ENCODE assay signal across 22 cellular contexts in genomic region chr4:186039697-186040096, GRCh38. TPM values are rescaled to one million over a fixed set of nuclear protein-coding genes. Genes with fewer than 3 reads are reported as not detected.
A peak's percentile ranks its signal among the peaks of the same experiment; 100 is the strongest.
DNase-seq lines count a peak whose midpoint lies in the region; FAIRE-seq and TF ChIP-seq lines count a peak whose summit lies in the region.
"Had no signal": no experiment of that assay in that cellular context is flagged by ENCODE, and none has a peak within 500 bp of the region (broad histone marks: within the 10 kb centered on the region; RNA-seq: fewer than 3 reads in every experiment).

No MANE protein-coding gene starts in this region.

- no peaks in the 10 kb centered on the region for H3K27me3 ChIP-seq in trophoblast cell (ENCODE audit: insufficient read depth, low read length)
- H3K27me3 ChIP-seq: BLaER1 treated with 17β-estradiol and CSF1 and Interleukin-3, amounts not matched to agents 10 nM and 100 nM; brain microvascular endothelial cell had no signal

- no peak overlapping the region for H4K8ac ChIP-seq in trophoblast cell (ENCODE audit: low read depth, low read length)

- H3K4me1 ChIP-seq in trophoblast cell (ENCODE audit: control insufficient read depth in 1 of 2, insufficient read depth in 2 of 2, low read length in 2 of 2) = peaks cover 3% of the 10 kb centered on the region in 2 experiments
- H3K4me1 ChIP-seq: BLaER1 treated with 17β-estradiol and CSF1 and Interleukin-3, amounts not matched to agents 10 nM and 100 nM; parathyroid adenoma; SJSA1 had no signal

- no peak overlapping the region for H4K12ac ChIP-seq in trophoblast cell (ENCODE audit: low read depth, low read length)

- H2AFZ ChIP-seq in trophoblast cell (ENCODE audit: insufficient read depth, low read length, poor library complexity) = no peak overlapping the region
- H2AFZ ChIP-seq: parathyroid adenoma had no signal

- peak; percentile 37 for DNase-seq in DMS53 (lab: John Stamatoyannopoulos, UW)
- no peak for DNase-seq in DMS53 treated with DMSO at 0.1 percent for 48 hours (lab: John Stamatoyannopoulos, UW; ENCODE audit: unreplicated experiment)
- DNase-seq in ELF-1 (ENCODE audit: low read depth, low spot score) = peak; percentile 26
- DNase-seq in fibroblast of the aortic adventitia (ENCODE audit: low read depth) = peak; percentile 26
- DNase-seq in trophoblast cell = peak in 1 of 2 donors; percentile 31
- DNase-seq in stimulated activated CD4-positive, alpha-beta T cell treated with anti-CD3 and anti-CD28 coated beads, Interleukin-4, amount 100 ng/mL, for 24 hours = no peak
- DNase-seq in NCI-H146 (lab: John Stamatoyannopoulos, UW) = no peak
- no peak for DNase-seq in RCC 7860 (ENCODE audit: low spot score)
- DNase-seq: 8988T; activated naive CD8-positive, alpha-beta T cell treated with anti-CD3 and anti-CD28 coated beads for 36 hours; brain microvascular endothelial cell; GOT3; naive B cell; NCI-H1694; NCI-H446; stimulated activated CD4-positive, alpha-beta T cell treated with anti-CD3 and anti-CD28 coated beads, Interleukin-2, amount 100 ng/mL, for 48 hours had no signal

- H3K4me2 ChIP-seq in trophoblast cell (ENCODE audit: low read length) = peak overlapping the region; percentile 8
- H3K4me2 ChIP-seq: BLaER1 treated with 17β-estradiol and CSF1 and Interleukin-3, amounts not matched to agents 10 nM and 100 nM had no signal

- no peaks in the 10 kb centered on the region for H3K79me2 ChIP-seq in trophoblast cell (ENCODE audit: control insufficient read depth, insufficient read depth, low read length, poor library complexity)
- H3K79me2 ChIP-seq: parathyroid adenoma had no signal

- no peak overlapping the region for H2AK5ac ChIP-seq in trophoblast cell (ENCODE audit: low read length)

- H3K9ac ChIP-seq in trophoblast cell (ENCODE audit: low read length) = no peak overlapping the region
- H3K9ac ChIP-seq: BLaER1 treated with 17β-estradiol and CSF1 and Interleukin-3, amounts not matched to agents 10 nM and 100 nM; parathyroid adenoma had no signal

- no peak overlapping the region for H3K4ac ChIP-seq in trophoblast cell (ENCODE audit: low read depth, low read length)

- peak overlapping the region; percentile 36 for H2BK5ac ChIP-seq in trophoblast cell (ENCODE audit: low read depth, low read length, poor library complexity)

- TF ChIP-seq CTCF in fibroblast of the aortic adventitia (IDR thresholded peaks at IDR 0.05; ENCODE audit: insufficient read depth, low read length) = no peak

- H3K27ac ChIP-seq in trophoblast cell (ENCODE audit: low read depth, low read length) = no peak overlapping the region
- H3K27ac ChIP-seq: BLaER1 treated with 17β-estradiol and CSF1 and Interleukin-3, amounts not matched to agents 10 nM and 100 nM; brain microvascular endothelial cell; epithelial cell of prostate; parathyroid adenoma; SJSA1; skin epidermis had no signal

- H3K23ac ChIP-seq in trophoblast cell (ENCODE audit: low read length) = no peak overlapping the region

- H3K79me1 ChIP-seq in trophoblast cell (ENCODE audit: low read length) = no peaks in the 10 kb centered on the region

- FAIRE-seq in RCC 7860 (lab: Jason Lieb, UNC) = no peak
- FAIRE-seq: GM18507 had no signal

- no peaks in the 10 kb centered on the region for H3K36me3 ChIP-seq in trophoblast cell (ENCODE audit: control insufficient read depth in 1 of 2, insufficient read depth in 2 of 2, low read length in 2 of 2)
- H3K36me3 ChIP-seq: BLaER1 treated with 17β-estradiol and CSF1 and Interleukin-3, amounts not matched to agents 10 nM and 100 nM; brain microvascular endothelial cell; SJSA1 had no signal

- no peak overlapping the region for H3K18ac ChIP-seq in trophoblast cell (ENCODE audit: low read length)

- no peak overlapping the region for H2BK120ac ChIP-seq in trophoblast cell (ENCODE audit: insufficient read depth, low read length, poor library complexity)

- H3K14ac ChIP-seq in trophoblast cell (ENCODE audit: low read length) = no peak overlapping the region

- peaks cover 1% of the 10 kb centered on the region for H3K9me3 ChIP-seq in trophoblast cell (ENCODE audit: insufficient read depth, low read depth, low read length)
- H3K9me3 ChIP-seq: SJSA1 had no signal

- H4K91ac ChIP-seq in trophoblast cell (ENCODE audit: low read depth, low read length) = peak overlapping the region; percentile 67

- no peak overlapping the region for H3K4me3 ChIP-seq in fibroblast of the aortic adventitia (ENCODE audit: low read depth, low read length)
- H3K4me3 ChIP-seq in trophoblast cell (ENCODE audit: low read depth, low read length) = no peak overlapping the region
- H3K4me3 ChIP-seq: BLaER1 treated with 17β-estradiol and CSF1 and Interleukin-3, amounts not matched to agents 10 nM and 100 nM; SJSA1; skin epidermis had no signal

- WGBS in trophoblast cell (ENCODE audit: extremely low coverage, insufficient coverage, insufficient read length) = no CpG with 5 or more reads among the region's 16 CpGs

- H2BK12ac ChIP-seq in trophoblast cell (ENCODE audit: low read length) = no peak overlapping the region

RNA-seq across cellular contexts. Expression of gene TLR3, which starts 29.3 kb away (rescaled TPM):
- 3.3 and 11.6 TPM in 2 replicates for total RNA-seq in fibroblast of the aortic adventitia (ENCODE audit: low replicate concordance)
- 1.3 and 1.8 TPM in 2 replicates for polyA plus RNA-seq in trophoblast cell (2013)
- total RNA-seq: activated naive CD8-positive, alpha-beta T cell treated with anti-CD3 and anti-CD28 coated beads for 36 hours had no signal

Comparison
In these comparisons a context has a peak if more than half of its experiments do, and no peak if none do; other contexts are left out.
1. DNase-seq: peak in DMS53 (single experiment), ELF-1 (single experiment) and fibroblast of the aortic adventitia (single experiment); none in DMS53 treated with DMSO at 0.1 percent for 48 hours (single experiment), stimulated activated CD4-positive, alpha-beta T cell treated with anti-CD3 and anti-CD28 coated beads, Interleukin-4, amount 100 ng/mL, for 24 hours (single experiment), NCI-H146 (single experiment) and RCC 7860 (single experiment).